18 cellular contexts compared by ENCODE assay signal in the genomic region with DNA sequence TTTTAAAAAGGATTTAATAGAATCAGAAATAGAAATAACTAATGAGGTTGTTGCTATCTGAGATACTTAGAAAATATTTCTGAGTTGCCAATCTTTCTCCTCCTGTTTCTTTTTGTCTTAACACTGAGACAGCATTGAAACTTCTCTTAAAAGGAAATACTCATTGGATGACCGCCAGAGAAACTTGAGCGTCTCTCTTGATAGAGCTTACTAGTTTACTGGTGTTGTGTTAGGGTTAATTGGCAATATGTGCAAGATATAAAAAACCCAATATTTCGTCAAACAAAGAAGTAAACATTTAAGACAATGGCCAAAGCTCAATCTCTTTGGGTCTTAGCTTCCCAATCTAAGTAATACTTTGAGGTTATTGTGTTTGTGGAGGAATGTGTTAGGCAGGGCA.
DNase-seq lines count a peak whose midpoint lies in the region; ATAC-seq and TF ChIP-seq lines count a peak whose summit lies in the region.
"Had no signal": no experiment of that assay in that cellular context is flagged by ENCODE, and none has a peak within 500 bp of the region (broad histone marks: within the 10 kb centered on the region; RNA-seq: fewer than 3 reads in every experiment).

No MANE protein-coding gene starts in this region.

- H3K36me3 ChIP-seq in HCT116 (ENCODE audit: control insufficient read depth in 1 of 2, insufficient read depth in 2 of 2, low read length in 2 of 2), result no peaks in the 10 kb centered on the region
- H3K36me3 ChIP-seq: brain microvascular endothelial cell, HAP-1, heart left ventricle, lower lobe of right lung, uterus had no signal

- no peak overlapping the region for H3K4me2 ChIP-seq in HCT116 (ENCODE audit: low read length)
- H3K4me2 ChIP-seq: KMS-11 had no signal

- no peak overlapping the region for H3K4me3 ChIP-seq in HCT116 (replicated peaks in 1 of 2; ENCODE audit: low read depth in 1 of 2, low read length in 2 of 2)
- H3K4me3 ChIP-seq: HAP-1, heart left ventricle, lower lobe of right lung, uterus had no signal

- DNase-seq in HCT116 (ENCODE audit: low read depth, low spot score), result no peak
- DNase-seq in OCI-M1 (lab: John Stamatoyannopoulos, UW), result peak; percentile 69
- DNase-seq in dermis blood vessel endothelial cell, result peak; percentile 23
- peak; percentile 39 for DNase-seq in myocyte (ENCODE audit: low read depth)
- no peak for DNase-seq in activated CD4-positive, alpha-beta T cell treated with anti-CD3 and anti-CD28 coated beads, Interleukin-2, amount 50 U/mL, for 4 hours
- DNase-seq in activated CD4-positive, alpha-beta T cell treated with anti-CD3 and anti-CD28 coated beads, Interleukin-2, amount 50 U/mL, for 1 hour, result no peak
- DNase-seq: activated CD4-positive, alpha-beta memory T cell treated with anti-CD3 and anti-CD28 coated beads, Interleukin-2, amount 10 ng/mL, durations not matched to agents 7 days and 5 days; activated naive CD4-positive, alpha-beta T cell treated with anti-CD3 and anti-CD28 coated beads, Interleukin-2, amount 10 ng/mL, durations not matched to agents 7 days and 5 days; activated T-cell treated with anti-CD3 and anti-CD28 coated beads, Interleukin-2, amount 50 U/mL, for 24 hours; brain microvascular endothelial cell; heart left ventricle; lower lobe of right lung; stimulated activated CD4-positive, alpha-beta T cell treated with anti-CD3 and anti-CD28 coated beads, Interleukin-2, amount 100 ng/mL, for 48 hours; uterus had no signal

- TF ChIP-seq POLR2A in HCT116 (IDR thresholded peaks at IDR 0.05; ENCODE audit: borderline replicate concordance, extremely low read depth, insufficient read depth, insufficient read length), result no peak

- intact Hi-C loops in HCT116 (cut with micrococcal nuclease), result loop anchor here (5.0 to 10.0 kb wide), 2 partner anchors 1202 to 1670 kb away; no protein-coding TSS in a partner anchor

- no peak for TF ChIP-seq RAD21 in HCT116 (IDR thresholded peaks at IDR 0.05; ENCODE audit: low read depth)

- RAD21 ChIA-PET in HCT116 (lab: Charles Lee; ENCODE audit: low non-redundant PET in 1 of 2, low total read pairs in 2 of 2, uncharacterized antibody in 2 of 2, unreplicated experiment in 2 of 2), result interaction anchor here (0.6 to 0.7 kb wide), 4 partner anchors 579 to 1207 kb away, joined by 3 to 4 read pairs (median 4); no protein-coding TSS in a partner anchor

- H3K9me3 ChIP-seq in HCT116 (ENCODE audit: control insufficient read depth in 1 of 2, insufficient read depth in 1 of 2, low read depth in 1 of 2, low read length in 2 of 2), result no peaks in the 10 kb centered on the region
- H3K9me3 ChIP-seq: HAP-1, heart left ventricle, lower lobe of right lung, uterus had no signal

- no peak for TF ChIP-seq CTCF in HCT116 (IDR thresholded peaks at IDR 0.05 in 2 of 3, conservative IDR thresholded peaks at IDR 0.05 in 1 of 3; ENCODE audit: borderline replicate concordance in 1 of 3, insufficient read depth in 1 of 3, low read depth in 2 of 3, low read length in 2 of 3)

- H3K9me2 ChIP-seq in HCT116 (ENCODE audit: insufficient read depth), result no peaks in the 10 kb centered on the region

- no peaks in the 10 kb centered on the region for H4K20me1 ChIP-seq in HCT116 (ENCODE audit: insufficient read depth)

- no TSS peak for BruUV-seq in HCT116 (replicated peaks; lab: Mats Ljungman, UMichigan)

- no peaks in the 10 kb centered on the region for H3K4me1 ChIP-seq in HCT116 (ENCODE audit: control insufficient read depth in 1 of 2, insufficient read depth in 2 of 2, low read length in 2 of 2)
- H3K4me1 ChIP-seq: HAP-1, uterus had no signal

- no peak for ATAC-seq in HCT116
- no peak for ATAC-seq in HG03571 (IDR thresholded peaks at IDR 0.05; ENCODE audit: unreplicated experiment)
- ATAC-seq: heart left ventricle had no signal

- 0 out of 2 replicates have a peak, but pooled peaks cover 6% of the 10 kb centered on the region for H3K27me3 ChIP-seq in HCT116 (ENCODE audit: insufficient read depth, low read length)
- H3K27me3 ChIP-seq: brain microvascular endothelial cell, uterus had no signal

- no peak overlapping the region for H3K27ac ChIP-seq in HCT116 (ENCODE audit: low read depth, low read length)
- H3K27ac ChIP-seq: brain microvascular endothelial cell, heart left ventricle, KMS-11, lower lobe of right lung, RWPE1, uterus had no signal

- POLR2A ChIA-PET in HCT116 (lab: Charles Lee), result no interaction called here

- no peak overlapping the region for H3K9ac ChIP-seq in HCT116 (ENCODE audit: low read length)
- H3K9ac ChIP-seq: KMS-11 had no signal

- no peaks in the 10 kb centered on the region for H3K79me2 ChIP-seq in HCT116 (ENCODE audit: insufficient read depth, low read length)

- H2AFZ ChIP-seq in HCT116 (ENCODE audit: low read depth, low read length, poor library complexity, severe bottlenecking), result peak overlapping the region; percentile 84

- CTCF ChIA-PET in HCT116 (lab: Charles Lee), result interaction anchor here (0.6 to 2.5 kb wide), 11 partner anchors 9 to 1735 kb away, joined by 3 to 19 read pairs (median 3); no protein-coding TSS in a partner anchor

TF ChIP-seq in HCT116, 20 proteins besides CTCF, POLR2A, EP300 and RAD21:
- TF ChIP-seq, protein P1, sequence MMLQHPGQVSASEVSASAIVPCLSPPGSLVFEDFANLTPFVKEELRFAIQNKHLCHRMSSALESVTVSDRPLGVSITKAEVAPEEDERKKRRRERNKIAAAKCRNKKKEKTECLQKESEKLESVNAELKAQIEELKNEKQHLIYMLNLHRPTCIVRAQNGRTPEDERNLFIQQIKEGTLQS (IDR thresholded peaks at IDR 0.05), result no peak
- TF ChIP-seq SRF (IDR thresholded peaks at IDR 0.05; ENCODE audit: low read depth), result no peak
- TF ChIP-seq POLR2AphosphoS5 (IDR thresholded peaks at IDR 0.05; ENCODE audit: low read depth, low read length), result no peak
- no peak for TF ChIP-seq EGR1 (IDR thresholded peaks at IDR 0.05; ENCODE audit: low read depth)
- no peak for TF ChIP-seq EZH2phosphoT487 (IDR thresholded peaks at IDR 0.05; ENCODE audit: borderline replicate concordance)
- no peak for TF ChIP-seq FOSL1 (IDR thresholded peaks at IDR 0.05; ENCODE audit: low read depth)
- TF ChIP-seq SP1 (IDR thresholded peaks at IDR 0.05; ENCODE audit: low read depth), result no peak
- TF ChIP-seq YY1 (IDR thresholded peaks at IDR 0.05; ENCODE audit: extremely low read depth, insufficient replicate concordance, low read depth, low read length), result no peak
- no peak for TF ChIP-seq ZFX (IDR thresholded peaks at IDR 0.05)
- TF ChIP-seq JUND (IDR thresholded peaks at IDR 0.05), result no peak
- no peak for TF ChIP-seq ELF1 (IDR thresholded peaks at IDR 0.05; ENCODE audit: borderline replicate concordance, low read depth)

Comparison
In these comparisons a context has a peak if more than half of its experiments do, and no peak if none do; other contexts are left out.
1. DNase-seq: peak in OCI-M1 (single experiment), dermis blood vessel endothelial cell (single experiment) and myocyte (single experiment); none in HCT116 (single experiment), activated CD4-positive, alpha-beta T cell treated with anti-CD3 and anti-CD28 coated beads, Interleukin-2, amount 50 U/mL, for 4 hours (0 of 2) and activated CD4-positive, alpha-beta T cell treated with anti-CD3 and anti-CD28 coated beads, Interleukin-2, amount 50 U/mL, for 1 hour (single experiment).